ENCODE assay signal across 32 cellular contexts in genomic region chr7:39333701-39334100, GRCh38.
"Had no signal": no experiment of that assay in that cellular context is flagged by ENCODE, and none has a peak within 500 bp of the region (broad histone marks: within the 10 kb centered on the region; RNA-seq: fewer than 3 reads in every experiment).

No MANE protein-coding gene starts in this region.

- H3K27ac ChIP-seq: ascending aorta, breast epithelium, cardiac muscle cell, colonic mucosa, epithelial cell of prostate, esophagus squamous epithelium, gastroesophageal sphincter, WERI-Rb-1 had no signal

- H3K4me3 ChIP-seq: ascending aorta, breast epithelium, cardiac muscle cell, colonic mucosa, esophagus squamous epithelium, gastroesophageal sphincter had no signal

- H3K4me1 Mint-ChIP-seq: activated CD4-positive, alpha-beta T cell treated with anti-CD3 and anti-CD28 coated beads for 36 hours; activated CD4-positive, alpha-beta T cell treated with anti-CD3 and anti-CD28 coated beads, Interleukin-2, amount 10 ng/mL, durations not matched to agents 24 days and 14 days; activated CD8-positive, alpha-beta memory T cell treated with anti-CD3 and anti-CD28 coated beads, Interleukin-2, amount 10 ng/mL, durations not matched to agents 7 days and 5 days; activated naive CD4-positive, alpha-beta T cell treated with anti-CD3 and anti-CD28 coated beads, Interleukin-2, amount 10 ng/mL, durations not matched to agents 7 days and 5 days; activated naive CD8-positive, alpha-beta T cell treated with anti-CD3 and anti-CD28 coated beads, Interleukin-2, amount 10 ng/mL, durations not matched to agents 7 days and 5 days; T-helper 17 cell had no signal

- H3K27me3 Mint-ChIP-seq: activated CD4-positive, alpha-beta memory T cell treated with anti-CD3 and anti-CD28 coated beads for 36 hours; brain had no signal

- H3K4me3 Mint-ChIP-seq: activated CD4-positive, alpha-beta memory T cell treated with anti-CD3 and anti-CD28 coated beads for 36 hours; activated CD4-positive, alpha-beta T cell treated with anti-CD3 and anti-CD28 coated beads for 36 hours; activated CD4-positive, alpha-beta T cell treated with anti-CD3 and anti-CD28 coated beads, Interleukin-2, amount 10 ng/mL, durations not matched to agents 24 days and 14 days; activated CD8-positive, alpha-beta memory T cell treated with anti-CD3 and anti-CD28 coated beads, Interleukin-2, amount 10 ng/mL, durations not matched to agents 7 days and 5 days; activated CD8-positive, alpha-beta T cell treated with anti-CD3 and anti-CD28 coated beads, Interleukin-2, amount 10 ng/mL, durations not matched to agents 7 days and 5 days; activated naive CD4-positive, alpha-beta T cell treated with anti-CD3 and anti-CD28 coated beads, Interleukin-2, amount 10 ng/mL, durations not matched to agents 7 days and 5 days; activated naive CD8-positive, alpha-beta T cell treated with anti-CD3 and anti-CD28 coated beads, Interleukin-2, amount 10 ng/mL, durations not matched to agents 7 days and 5 days; brain; T-helper 17 cell; T-helper 2 cell treated with Interferon-gamma antibody and Interleukin-4, amounts not matched to agents 5 μg/mL and 100 μg/mL, for 36 hours had no signal

- H3K36me3 Mint-ChIP-seq: activated CD4-positive, alpha-beta memory T cell treated with anti-CD3 and anti-CD28 coated beads for 36 hours; activated CD8-positive, alpha-beta memory T cell treated with anti-CD3 and anti-CD28 coated beads, Interleukin-2, amount 10 ng/mL, durations not matched to agents 7 days and 5 days; activated naive CD4-positive, alpha-beta T cell treated with anti-CD3 and anti-CD28 coated beads, Interleukin-2, amount 10 ng/mL, durations not matched to agents 7 days and 5 days; activated naive CD4-positive, alpha-beta T cell treated with anti-CD3 and anti-CD28 coated beads, Interleukin-2, amount 50 U/mL, for 72 hours; activated naive CD8-positive, alpha-beta T cell treated with anti-CD3 and anti-CD28 coated beads, Interleukin-2, amount 10 ng/mL, durations not matched to agents 7 days and 5 days; brain had no signal

- DNase-seq: activated CD4-positive, alpha-beta memory T cell treated with anti-CD3 and anti-CD28 coated beads for 36 hours; activated CD4-positive, alpha-beta T cell treated with anti-CD3 and anti-CD28 coated beads for 36 hours; activated CD4-positive, alpha-beta T cell treated with anti-CD3 and anti-CD28 coated beads, Interleukin-2, amount 10 ng/mL, durations not matched to agents 24 days and 14 days; activated CD4-positive, CD25-positive, alpha-beta regulatory T cell; activated CD4-positive, CD25-positive, alpha-beta regulatory T cell treated with anti-CD3 and anti-CD28 coated beads, Interleukin-2, amount 50 U/mL, for 72 hours; activated CD8-positive, alpha-beta memory T cell treated with anti-CD3 and anti-CD28 coated beads, Interleukin-2, amount 10 ng/mL, durations not matched to agents 7 days and 5 days; activated CD8-positive, alpha-beta memory T cell treated with anti-CD3 and anti-CD28 coated beads, Interleukin-2, amount 50 U/mL, for 4 hours; activated CD8-positive, alpha-beta T cell treated with anti-CD3 and anti-CD28 coated beads, Interleukin-2, amount 10 ng/mL, durations not matched to agents 7 days and 5 days; activated gamma-delta T cell; activated naive CD4-positive, alpha-beta T cell; activated naive CD4-positive, alpha-beta T cell treated with anti-CD3 and anti-CD28 coated beads, Interleukin-2, amount 10 ng/mL, durations not matched to agents 7 days and 5 days; activated naive CD8-positive, alpha-beta T cell treated with anti-CD3 and anti-CD28 coated beads, Interleukin-2, amount 10 ng/mL, durations not matched to agents 7 days and 5 days; activated T-cell treated with anti-CD3 and anti-CD28 coated beads, Interleukin-2, amount 50 U/mL, for 1 hour; activated T-cell treated with anti-CD3 and anti-CD28 coated beads, Interleukin-2, amount 50 U/mL, for 48 hours; central memory CD4-positive, alpha-beta T cell; cerebellar nuclear complex; colonic mucosa; effector CD8-positive, alpha-beta T cell; esophagus squamous epithelium; foreskin melanocyte; T-helper 1 cell; T-helper 17 cell; T1000; WERI-Rb-1 had no signal

- H3K9me3 Mint-ChIP-seq: activated CD4-positive, alpha-beta memory T cell treated with anti-CD3 and anti-CD28 coated beads for 36 hours; activated CD4-positive, alpha-beta T cell treated with anti-CD3 and anti-CD28 coated beads, Interleukin-2, amount 10 ng/mL, durations not matched to agents 24 days and 14 days; activated naive CD4-positive, alpha-beta T cell treated with anti-CD3 and anti-CD28 coated beads, Interleukin-2, amount 10 ng/mL, durations not matched to agents 7 days and 5 days; activated naive CD4-positive, alpha-beta T cell treated with anti-CD3 and anti-CD28 coated beads, Interleukin-2, amount 50 U/mL, for 72 hours; activated naive CD8-positive, alpha-beta T cell treated with anti-CD3 and anti-CD28 coated beads, Interleukin-2, amount 10 ng/mL, durations not matched to agents 7 days and 5 days; brain; T-helper 2 cell treated with Interferon-gamma antibody and Interleukin-4, amounts not matched to agents 5 μg/mL and 100 μg/mL, for 36 hours had no signal

- H3K27me3 ChIP-seq: ascending aorta, breast epithelium, cardiac muscle cell, colonic mucosa had no signal

- H3K4me1 ChIP-seq: ascending aorta, breast epithelium, colonic mucosa, esophagus squamous epithelium, gastroesophageal sphincter had no signal

- ATAC-seq: activated CD4-positive, alpha-beta T cell treated with anti-CD3 and anti-CD28 coated beads for 36 hours; activated CD8-positive, alpha-beta memory T cell treated with anti-CD3 and anti-CD28 coated beads, Interleukin-2, amount 10 ng/mL, durations not matched to agents 7 days and 5 days; activated CD8-positive, alpha-beta T cell treated with anti-CD3 and anti-CD28 coated beads, Interleukin-2, amount 10 ng/mL, durations not matched to agents 7 days and 5 days; activated naive CD4-positive, alpha-beta T cell treated with anti-CD3 and anti-CD28 coated beads, Interleukin-2, amount 50 U/mL, for 72 hours; gastroesophageal sphincter; T-helper 17 cell had no signal

- H3K36me3 ChIP-seq: ascending aorta, breast epithelium, cardiac muscle cell, colonic mucosa, esophagus squamous epithelium, gastroesophageal sphincter, WERI-Rb-1 had no signal

- H3K27ac Mint-ChIP-seq: activated CD4-positive, alpha-beta memory T cell treated with anti-CD3 and anti-CD28 coated beads for 36 hours; activated CD4-positive, alpha-beta T cell treated with anti-CD3 and anti-CD28 coated beads for 36 hours; activated CD4-positive, alpha-beta T cell treated with anti-CD3 and anti-CD28 coated beads, Interleukin-2, amount 10 ng/mL, durations not matched to agents 24 days and 14 days; activated CD8-positive, alpha-beta memory T cell treated with anti-CD3 and anti-CD28 coated beads, Interleukin-2, amount 10 ng/mL, durations not matched to agents 7 days and 5 days; activated CD8-positive, alpha-beta T cell treated with anti-CD3 and anti-CD28 coated beads, Interleukin-2, amount 10 ng/mL, durations not matched to agents 7 days and 5 days; activated naive CD4-positive, alpha-beta T cell treated with anti-CD3 and anti-CD28 coated beads, Interleukin-2, amount 10 ng/mL, durations not matched to agents 7 days and 5 days; activated naive CD4-positive, alpha-beta T cell treated with anti-CD3 and anti-CD28 coated beads, Interleukin-2, amount 50 U/mL, for 72 hours; activated naive CD8-positive, alpha-beta T cell treated with anti-CD3 and anti-CD28 coated beads, Interleukin-2, amount 10 ng/mL, durations not matched to agents 7 days and 5 days; brain; T-helper 17 cell; T-helper 2 cell treated with Interferon-gamma antibody and Interleukin-4, amounts not matched to agents 5 μg/mL and 100 μg/mL, for 36 hours had no signal
